ENCODE assay signal across 1 cellular context in the genomic region with DNA sequence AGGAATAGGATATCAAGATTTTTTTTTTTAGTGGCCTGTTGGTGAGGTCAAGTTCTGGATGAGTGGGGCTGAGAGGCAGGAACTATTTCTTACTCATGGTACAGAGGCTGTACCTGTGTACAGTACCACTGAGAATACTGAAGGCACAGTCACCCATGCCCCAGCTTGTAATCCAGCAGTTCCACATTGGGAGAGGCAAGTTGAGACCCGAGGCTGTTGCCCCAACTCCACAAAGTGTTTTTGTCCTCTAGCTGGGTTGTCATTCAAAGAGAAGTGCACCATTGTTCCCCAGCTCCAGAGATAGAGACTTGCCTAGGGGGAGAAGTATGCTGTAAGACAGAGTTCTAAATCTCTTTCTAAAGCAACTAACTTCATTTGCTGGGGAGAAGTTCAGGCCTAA.
TF ChIP-seq lines count a peak whose summit lies in the region.

No MANE protein-coding gene starts in this region.

TF ChIP-seq in WTC11, 78 proteins besides CTCF, POLR2A, EP300 and RAD21 (continued from another document):
- TF ChIP-seq, protein P1, sequence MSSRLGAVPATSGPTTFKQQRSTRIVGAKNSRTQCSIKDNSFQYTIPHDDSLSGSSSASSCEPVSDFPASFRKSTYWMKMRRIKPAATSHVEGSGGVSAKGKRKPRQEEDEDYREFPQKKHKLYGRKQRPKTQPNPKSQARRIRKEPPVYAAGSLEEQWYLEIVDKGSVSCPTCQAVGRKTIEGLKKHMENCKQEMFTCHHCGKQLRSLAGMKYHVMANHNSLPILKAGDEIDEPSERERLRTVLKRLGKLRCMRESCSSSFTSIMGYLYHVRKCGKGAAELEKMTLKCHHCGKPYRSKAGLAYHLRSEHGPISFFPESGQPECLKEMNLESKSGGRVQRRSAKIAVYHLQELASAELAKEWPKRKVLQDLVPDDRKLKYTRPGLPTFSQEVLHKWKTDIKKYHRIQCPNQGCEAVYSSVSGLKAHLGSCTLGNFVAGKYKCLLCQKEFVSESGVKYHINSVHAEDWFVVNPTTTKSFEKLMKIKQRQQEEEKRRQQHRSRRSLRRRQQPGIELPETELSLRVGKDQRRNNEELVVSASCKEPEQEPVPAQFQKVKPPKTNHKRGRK (CRISPR knock-in tag; IDR thresholded peaks at IDR 0.05; ENCODE audit: borderline replicate concordance) = no peak
- no peak for TF ChIP-seq ZBTB43 (CRISPR knock-in tag; IDR thresholded peaks at IDR 0.05)
- TF ChIP-seq KAT7 (CRISPR knock-in tag; IDR thresholded peaks at IDR 0.05; ENCODE audit: borderline replicate concordance) = no peak
